Comparison of ENCODE assay signal across 28 cellular contexts in genomic region chr1:184870319-184870718, GRCh38.
DNase-seq lines count a peak whose midpoint lies in the region; ATAC-seq, FAIRE-seq and TF ChIP-seq lines count a peak whose summit lies in the region.
"Had no signal": no experiment of that assay in that cellular context is flagged by ENCODE, and none has a peak within 500 bp of the region (broad histone marks: within the 10 kb centered on the region; RNA-seq: fewer than 3 reads in every experiment).

No MANE protein-coding gene starts in this region.

- TF ChIP-seq POLR2A in GM12891 (IDR thresholded peaks at IDR 0.05; ENCODE audit: low read depth, low read length): no peak

- peak overlapping the region; percentile 19 for H3K4me3 Mint-ChIP-seq in activated CD8-positive, alpha-beta memory T cell treated with anti-CD3 and anti-CD28 coated beads, Interleukin-2, amount 10 ng/mL, durations not matched to agents 7 days and 5 days
- no peak overlapping the region for H3K4me3 Mint-ChIP-seq in CD4-positive, alpha-beta memory T cell
- no peak overlapping the region for H3K4me3 Mint-ChIP-seq in activated CD8-positive, alpha-beta T cell treated with anti-CD3 and anti-CD28 coated beads, Interleukin-2, amount 10 ng/mL, durations not matched to agents 7 days and 5 days
- H3K4me3 Mint-ChIP-seq: B cell, memory B cell had no signal

- H3K27ac ChIP-seq in CD4-positive, alpha-beta memory T cell (ENCODE audit: low read depth, low read length): no peak overlapping the region
- H3K27ac ChIP-seq: colonic mucosa, foreskin keratinocyte, sigmoid colon, WERI-Rb-1 had no signal

- peak; percentile 86 for DNase-seq in activated CD8-positive, alpha-beta memory T cell treated with anti-CD3 and anti-CD28 coated beads, Interleukin-2, amount 10 ng/mL, durations not matched to agents 7 days and 5 days
- DNase-seq in activated CD8-positive, alpha-beta memory T cell treated with anti-CD3 and anti-CD28 coated beads, Interleukin-2, amount 50 U/mL, for 48 hours: no peak
- peak in 2 of 5 donors; percentile 14 to 39 for DNase-seq in CD4-positive, alpha-beta memory T cell
- peak; percentile 36 for DNase-seq in activated CD8-positive, alpha-beta T cell treated with anti-CD3 and anti-CD28 coated beads, Interleukin-2, amount 10 ng/mL, durations not matched to agents 7 days and 5 days
- no peak for DNase-seq in HAP-1 (ENCODE audit: low spot score in 2 of 2)
- no peak for DNase-seq in GM12891 (ENCODE audit: insufficient read length, low spot score)
- DNase-seq: activated effector memory CD4-positive, alpha-beta T cell treated with Interleukin-2 at 50 U/mL for 16 hours; amygdala; colonic mucosa; COR-L47; DMS79; foreskin keratinocyte; GF-D8; KG1; NCI-H1436; NCI-H2107; NCI-H446 treated with DMSO at 0.1 percent for 48 hours; OCI-M1; sigmoid colon; T-helper 9 cell; WERI-Rb-1 had no signal

- POLR2A ChIA-PET in CD4-positive, alpha-beta memory T cell (lab: Charles Lee; ENCODE audit: partially characterized antibody): interaction anchor here (0.6 to 0.8 kb wide), 3 partner anchors 20 to 104 kb away, joined by 3 to 4 read pairs (median 3); partner anchors contain the start of gene NIBAN1
- POLR2A ChIA-PET in activated CD8-positive, alpha-beta T cell treated with anti-CD3 and anti-CD28 coated beads, Interleukin-2, amount 10 ng/mL, durations not matched to agents 7 days and 5 days (lab: Charles Lee): no interaction called here

- H3K36me3 Mint-ChIP-seq in activated CD8-positive, alpha-beta memory T cell treated with anti-CD3 and anti-CD28 coated beads, Interleukin-2, amount 10 ng/mL, durations not matched to agents 7 days and 5 days: peaks cover 59% of the 10 kb centered on the region
- peaks cover 27 to 35% of the 10 kb centered on the region in 2 donors for H3K36me3 Mint-ChIP-seq in CD4-positive, alpha-beta memory T cell
- peaks cover 40% of the 10 kb centered on the region for H3K36me3 Mint-ChIP-seq in activated CD8-positive, alpha-beta T cell treated with anti-CD3 and anti-CD28 coated beads, Interleukin-2, amount 10 ng/mL, durations not matched to agents 7 days and 5 days (ENCODE audit: low read depth)

- no peaks in the 10 kb centered on the region for H3K27me3 ChIP-seq in CD4-positive, alpha-beta memory T cell (ENCODE audit: insufficient read depth, low read length)
- no peaks in the 10 kb centered on the region for H3K27me3 ChIP-seq in HAP-1 (ENCODE audit: low read depth)
- H3K27me3 ChIP-seq: colonic mucosa, sigmoid colon had no signal

- CTCF ChIA-PET in activated CD8-positive, alpha-beta memory T cell treated with anti-CD3 and anti-CD28 coated beads, Interleukin-2, amount 10 ng/mL, durations not matched to agents 7 days and 5 days (lab: Charles Lee): interaction anchor here (0.5 to 1.9 kb wide), 7 partner anchors 12 to 302 kb away, joined by 3 to 8 read pairs (median 3); no protein-coding TSS in a partner anchor
- CTCF ChIA-PET in CD4-positive, alpha-beta memory T cell (lab: Charles Lee; ENCODE audit: partially characterized antibody): no interaction called here
- CTCF ChIA-PET in activated CD8-positive, alpha-beta T cell treated with anti-CD3 and anti-CD28 coated beads, Interleukin-2, amount 10 ng/mL, durations not matched to agents 7 days and 5 days (lab: Charles Lee): no interaction called here

- in situ Hi-C loops in HAP-1 (cut with MboI; ENCODE audit: low sequenced_read_pairs): no loop called here

- intact Hi-C loops in CD4-positive, alpha-beta memory T cell (cut with micrococcal nuclease): no loop called here

- no peak for FAIRE-seq in GM12891 (lab: Jason Lieb, UNC)
- FAIRE-seq: bronchial epithelial cell had no signal

- H3K4me1 ChIP-seq in CD4-positive, alpha-beta memory T cell (ENCODE audit: insufficient read depth, low read length): peaks cover 33% of the 10 kb centered on the region
- peaks cover 5% of the 10 kb centered on the region; the same call in 1 of the 2 replicates for H3K4me1 ChIP-seq in HAP-1
- H3K4me1 ChIP-seq: colonic mucosa had no signal

- peak; percentile 56 for ATAC-seq in activated CD8-positive, alpha-beta memory T cell treated with anti-CD3 and anti-CD28 coated beads, Interleukin-2, amount 10 ng/mL, durations not matched to agents 7 days and 5 days
- ATAC-seq in HG02610 (IDR thresholded peaks at IDR 0.05; ENCODE audit: unreplicated experiment) (peak; percentile 27), GM21723 (IDR thresholded peaks at IDR 0.05; ENCODE audit: unreplicated experiment) (no peak)
- no peak for ATAC-seq in activated CD8-positive, alpha-beta T cell treated with anti-CD3 and anti-CD28 coated beads, Interleukin-2, amount 10 ng/mL, durations not matched to agents 7 days and 5 days
- ATAC-seq: esophagus mucosa, foreskin keratinocyte had no signal

- H3K36me3 ChIP-seq in CD4-positive, alpha-beta memory T cell (ENCODE audit: insufficient read depth, low read length): no peaks in the 10 kb centered on the region
- no peaks in the 10 kb centered on the region for H3K36me3 ChIP-seq in HAP-1 (replicated peaks)
- H3K36me3 ChIP-seq: colonic mucosa, WERI-Rb-1 had no signal

- no peaks in the 10 kb centered on the region for H3K9me3 Mint-ChIP-seq in activated CD8-positive, alpha-beta memory T cell treated with anti-CD3 and anti-CD28 coated beads, Interleukin-2, amount 10 ng/mL, durations not matched to agents 7 days and 5 days (ENCODE audit: low read depth)
- peaks cover 0 to 10% (median 2%) of the 10 kb centered on the region in 8 donors for H3K9me3 Mint-ChIP-seq in CD4-positive, alpha-beta memory T cell
- peaks cover 4% of the 10 kb centered on the region for H3K9me3 Mint-ChIP-seq in activated CD8-positive, alpha-beta T cell treated with anti-CD3 and anti-CD28 coated beads, Interleukin-2, amount 10 ng/mL, durations not matched to agents 7 days and 5 days (ENCODE audit: insufficient read depth)

- no peaks in the 10 kb centered on the region for H3K9me3 ChIP-seq in CD4-positive, alpha-beta memory T cell (ENCODE audit: control insufficient read depth in 1 of 2, low read length in 2 of 2)
- no peaks in the 10 kb centered on the region for H3K9me3 ChIP-seq in HAP-1
- H3K9me3 ChIP-seq: colonic mucosa, sigmoid colon had no signal

- no peaks in the 10 kb centered on the region for H3K27me3 Mint-ChIP-seq in activated CD8-positive, alpha-beta memory T cell treated with anti-CD3 and anti-CD28 coated beads, Interleukin-2, amount 10 ng/mL, durations not matched to agents 7 days and 5 days
- H3K27me3 Mint-ChIP-seq in CD4-positive, alpha-beta memory T cell: peaks cover 0 to 2% of the 10 kb centered on the region in 2 donors
- no peaks in the 10 kb centered on the region for H3K27me3 Mint-ChIP-seq in activated CD8-positive, alpha-beta T cell treated with anti-CD3 and anti-CD28 coated beads, Interleukin-2, amount 10 ng/mL, durations not matched to agents 7 days and 5 days (ENCODE audit: low read depth)
- H3K27me3 Mint-ChIP-seq: B cell, memory B cell, progenitor cell of endocrine pancreas had no signal

- peak overlapping the region; percentile 72 for H3K27ac Mint-ChIP-seq in activated CD8-positive, alpha-beta memory T cell treated with anti-CD3 and anti-CD28 coated beads, Interleukin-2, amount 10 ng/mL, durations not matched to agents 7 days and 5 days
- H3K27ac Mint-ChIP-seq in CD4-positive, alpha-beta memory T cell: peak overlapping the region in 6 of 7 donors; percentile 17 to 85 (median 51)
- no peak overlapping the region for H3K27ac Mint-ChIP-seq in activated CD8-positive, alpha-beta T cell treated with anti-CD3 and anti-CD28 coated beads, Interleukin-2, amount 10 ng/mL, durations not matched to agents 7 days and 5 days
- H3K27ac Mint-ChIP-seq: B cell, memory B cell, progenitor cell of endocrine pancreas had no signal

- no peak overlapping the region for H3K4me3 ChIP-seq in CD4-positive, alpha-beta memory T cell (ENCODE audit: low read length in 2 of 2)
- no peak overlapping the region for H3K4me3 ChIP-seq in HAP-1
- H3K4me3 ChIP-seq: colonic mucosa, sigmoid colon had no signal

- peaks cover 62% of the 10 kb centered on the region for H3K4me1 Mint-ChIP-seq in activated CD8-positive, alpha-beta memory T cell treated with anti-CD3 and anti-CD28 coated beads, Interleukin-2, amount 10 ng/mL, durations not matched to agents 7 days and 5 days
- peaks cover 29 to 46% (median 38%) of the 10 kb centered on the region in 4 donors for H3K4me1 Mint-ChIP-seq in CD4-positive, alpha-beta memory T cell
- H3K4me1 Mint-ChIP-seq in activated CD8-positive, alpha-beta T cell treated with anti-CD3 and anti-CD28 coated beads, Interleukin-2, amount 10 ng/mL, durations not matched to agents 7 days and 5 days (ENCODE audit: low read depth): peaks cover 46% of the 10 kb centered on the region

TF ChIP-seq in GM12891, 5 proteins besides CTCF, POLR2A, EP300 and RAD21:
- no peak for TF ChIP-seq POU2F2 (IDR thresholded peaks at IDR 0.05; ENCODE audit: low read depth, low read length)
- no peak for TF ChIP-seq POLR2AphosphoS5 (IDR thresholded peaks at IDR 0.05; ENCODE audit: low read depth, low read length)
- TF ChIP-seq TAF1 (IDR thresholded peaks at IDR 0.05; ENCODE audit: low read depth, low read length): no peak
- TF ChIP-seq PAX5 (IDR thresholded peaks at IDR 0.05; ENCODE audit: insufficient read depth, low read length, severe bottlenecking): no peak

Comparison
In these comparisons a context has a peak if more than half of its experiments do, and no peak if none do; other contexts are left out.
1. DNase-seq: peak in activated CD8-positive, alpha-beta memory T cell treated with anti-CD3 and anti-CD28 coated beads, Interleukin-2, amount 10 ng/mL, durations not matched to agents 7 days and 5 days (single experiment) and activated CD8-positive, alpha-beta T cell treated with anti-CD3 and anti-CD28 coated beads, Interleukin-2, amount 10 ng/mL, durations not matched to agents 7 days and 5 days (single experiment); none in activated CD8-positive, alpha-beta memory T cell treated with anti-CD3 and anti-CD28 coated beads, Interleukin-2, amount 50 U/mL, for 48 hours (single experiment), HAP-1 (0 of 2) and GM12891 (single experiment).
2. ATAC-seq: peak in activated CD8-positive, alpha-beta memory T cell treated with anti-CD3 and anti-CD28 coated beads, Interleukin-2, amount 10 ng/mL, durations not matched to agents 7 days and 5 days (single experiment) and HG02610 (single experiment); none in activated CD8-positive, alpha-beta T cell treated with anti-CD3 and anti-CD28 coated beads, Interleukin-2, amount 10 ng/mL, durations not matched to agents 7 days and 5 days (single experiment) and GM21723 (single experiment).